In the genomic region with DNA sequence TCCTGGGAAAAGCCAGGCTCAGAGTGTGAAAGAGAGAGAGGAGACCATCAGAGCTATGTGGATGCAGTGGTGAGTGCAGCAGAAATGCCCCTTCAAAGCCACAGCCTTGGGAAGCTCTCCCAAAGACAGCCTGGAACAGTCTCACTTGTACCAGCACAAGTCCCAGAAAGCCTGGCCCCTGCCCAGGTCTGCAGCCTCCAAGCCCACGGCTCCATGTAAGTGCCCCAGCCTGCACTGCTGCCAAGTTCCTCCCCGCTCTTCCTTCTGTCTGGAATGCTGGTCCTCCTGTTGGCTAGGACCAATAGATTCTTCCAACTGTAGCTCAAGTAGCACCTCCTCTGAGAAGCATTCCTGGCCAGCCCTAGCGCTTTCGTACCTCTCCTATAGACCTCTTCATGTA, we compare ENCODE assay signal across 23 cellular contexts.
"Had no signal": no experiment of that assay in that cellular context is flagged by ENCODE, and none has a peak within 500 bp of the region (broad histone marks: within the 10 kb centered on the region; RNA-seq: fewer than 3 reads in every experiment).

No MANE protein-coding gene starts in this region.

- H3K36me3 Mint-ChIP-seq: naive thymus-derived CD8-positive, alpha-beta T cell; stimulated activated memory B cell treated with anti-CD40 and anti-IgM and Interleukin-4, amounts not matched to agents 10 μg/mL and 1 μg/mL and 100 μg/mL, for 72 hours had no signal

- H3K9me3 Mint-ChIP-seq: neural crest cell had no signal

- H3K4me3 ChIP-seq: dorsolateral prefrontal cortex, hepatocyte, mucosa of descending colon, ovary, right lobe of liver, spleen, tibial artery, upper lobe of left lung, uterus had no signal

- DNase-seq: cortex of kidney; dorsolateral prefrontal cortex; effector CD8-positive, alpha-beta T cell; foreskin melanocyte; head of caudate nucleus; left colon; mammary epithelial cell; mucosa of descending colon; naive thymus-derived CD8-positive, alpha-beta T cell; ovary; right lobe of liver; spleen; stimulated activated CD4-positive, alpha-beta T cell treated with anti-CD3 and anti-CD28 coated beads, Interleukin-15, amount 100 ng/mL, for 24 hours; stimulated activated CD4-positive, alpha-beta T cell treated with anti-CD3 and anti-CD28 coated beads, Interleukin-1b, Interleukin-23, amount 100 ng/mL, for 48 hours; stimulated activated CD4-positive, alpha-beta T cell treated with anti-CD3 and anti-CD28 coated beads, Interleukin-4, amount 100 ng/mL, for 24 hours; tibial artery; upper lobe of left lung; uterus had no signal

- H3K4me3 Mint-ChIP-seq: naive thymus-derived CD8-positive, alpha-beta T cell; neural crest cell; stimulated activated memory B cell treated with anti-CD40 and anti-IgM and Interleukin-4, amounts not matched to agents 10 μg/mL and 1 μg/mL and 100 μg/mL, for 72 hours; stimulated activated naive CD8-positive, alpha-beta T cell treated with anti-CD3 and anti-CD28 coated beads, Interleukin-15, Interleukin-2, amounts not matched to agents 100 ng/mL and 50 ng/mL, for 24 hours had no signal

- H3K4me1 Mint-ChIP-seq: naive thymus-derived CD8-positive, alpha-beta T cell; stimulated activated memory B cell treated with anti-CD40 and anti-IgM and Interleukin-4, amounts not matched to agents 10 μg/mL and 1 μg/mL and 100 μg/mL, for 72 hours had no signal

- H3K27ac Mint-ChIP-seq: naive thymus-derived CD8-positive, alpha-beta T cell; progenitor cell of endocrine pancreas; stimulated activated memory B cell treated with anti-CD40 and anti-IgM and Interleukin-4, amounts not matched to agents 10 μg/mL and 1 μg/mL and 100 μg/mL, for 72 hours; stimulated activated naive CD8-positive, alpha-beta T cell treated with anti-CD3 and anti-CD28 coated beads, Interleukin-15, Interleukin-2, amounts not matched to agents 100 ng/mL and 50 ng/mL, for 24 hours had no signal

- H3K27ac ChIP-seq: dorsolateral prefrontal cortex, hepatocyte, ovary, right lobe of liver, spleen, tibial artery, upper lobe of left lung, uterus had no signal
